Comparison of ENCODE assay signal across 8 cellular contexts in the genomic region with DNA sequence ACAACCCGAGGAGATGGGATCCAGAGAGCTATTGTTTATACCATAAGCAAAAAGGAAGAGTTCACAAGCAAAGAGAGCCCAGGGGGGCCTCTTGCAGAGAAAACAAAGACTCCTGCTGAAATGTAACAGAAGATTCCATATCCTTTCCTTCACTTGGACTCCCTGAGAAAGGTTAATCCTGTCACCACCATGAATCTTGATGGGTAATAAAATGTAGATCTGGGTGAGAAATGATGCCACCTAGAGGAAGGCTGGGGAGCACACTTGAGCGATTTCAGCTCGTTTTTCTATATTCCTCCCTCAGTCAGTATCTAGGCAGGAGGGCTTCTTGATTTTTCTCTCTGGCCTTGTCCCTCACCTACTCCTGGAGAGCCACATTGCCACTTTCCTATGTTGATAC. TPM values are rescaled to one million over a fixed set of nuclear protein-coding genes. Genes with fewer than 3 reads are reported as not detected.
DNase-seq lines count a peak whose midpoint lies in the region; ATAC-seq and TF ChIP-seq lines count a peak whose summit lies in the region.

No MANE protein-coding gene starts in this region.

- H3K79me2 ChIP-seq in DND-41 (ENCODE audit: insufficient read depth, low read length) (no peaks in the 10 kb centered on the region), SU-DHL-6 (ENCODE audit: insufficient read depth, low read length) (no peaks in the 10 kb centered on the region)

- H3K9me2 ChIP-seq in SU-DHL-6 (replicated peaks; ENCODE audit: insufficient read depth, low read length) = no peaks in the 10 kb centered on the region

- H4K20me1 ChIP-seq in DND-41 (ENCODE audit: insufficient read depth, low read length) = no peaks in the 10 kb centered on the region
- no peaks in the 10 kb centered on the region for H4K20me1 ChIP-seq in SU-DHL-6 (ENCODE audit: low read depth, low read length)

- H3K9me3 ChIP-seq in DND-41 (ENCODE audit: insufficient read depth, low read length, severe bottlenecking) (no peaks in the 10 kb centered on the region), SU-DHL-6 (ENCODE audit: insufficient read depth, low read length) (no peaks in the 10 kb centered on the region)
- no peaks in the 10 kb centered on the region for H3K9me3 ChIP-seq in effector memory CD4-positive, alpha-beta T cell (ENCODE audit: control insufficient read depth, low read length)

- H3K36me3 ChIP-seq in DND-41 (ENCODE audit: insufficient read depth, low read length) (no peaks in the 10 kb centered on the region), SU-DHL-6 (ENCODE audit: low read length) (no peaks in the 10 kb centered on the region)
- no peaks in the 10 kb centered on the region for H3K36me3 ChIP-seq in effector memory CD4-positive, alpha-beta T cell (ENCODE audit: control insufficient read depth, insufficient read depth, low read length)

- no peak overlapping the region for H3K9ac ChIP-seq in DND-41 (ENCODE audit: low read depth, low read length)
- H3K9ac ChIP-seq in SU-DHL-6 (ENCODE audit: low read length) = no peak overlapping the region

- H3K4me3 ChIP-seq in DND-41 (ENCODE audit: low read depth in 1 of 2, low read length in 2 of 2) (no peak overlapping the region), SU-DHL-6 (ENCODE audit: insufficient read depth, low read length, poor library complexity, severe bottlenecking) (no peak overlapping the region)
- H3K4me3 ChIP-seq in effector memory CD4-positive, alpha-beta T cell (ENCODE audit: insufficient read depth, low read depth, low read length, poor library complexity, severe bottlenecking) = no peak overlapping the region

- no peak overlapping the region for H2AFZ ChIP-seq in DND-41 (ENCODE audit: low read depth, low read length)
- no peak overlapping the region for H2AFZ ChIP-seq in SU-DHL-6 (ENCODE audit: low read depth, low read length, severe bottlenecking)

- POLR2A ChIA-PET in HEK293T (lab: Yijun Ruan, JAX) = interaction anchor here (1.5 to 1.9 kb wide), 2 partner anchors 97 to 256 kb away, joined by 3 to 4 read pairs; no protein-coding TSS in a partner anchor

- H3K27ac ChIP-seq in DND-41 (ENCODE audit: low read length) (no peak overlapping the region), SU-DHL-6 (ENCODE audit: low read depth, low read length) (no peak overlapping the region)
- no peak overlapping the region for H3K27ac ChIP-seq in effector memory CD4-positive, alpha-beta T cell (ENCODE audit: insufficient read depth, low read length, poor library complexity, severe bottlenecking)

- CTCF ChIA-PET in HEK293T (lab: Yijun Ruan, JAX) = interaction anchor here (0.6 to 5.5 kb wide), 23 partner anchors 8 to 1747 kb away, joined by 3 to 63 read pairs (median 3); a partner anchor contains a TSS

- H3K4me2 ChIP-seq in DND-41 (ENCODE audit: insufficient read depth, low read length) (no peak overlapping the region), SU-DHL-6 (ENCODE audit: low read depth, low read length, poor library complexity, severe bottlenecking) (no peak overlapping the region)

- H3K4me1 ChIP-seq in DND-41 (ENCODE audit: insufficient read depth, low read length) = no peaks in the 10 kb centered on the region
- no peaks in the 10 kb centered on the region for H3K4me1 ChIP-seq in effector memory CD4-positive, alpha-beta T cell (ENCODE audit: control insufficient read depth, insufficient read depth, low read length, poor library complexity, severe bottlenecking)

- H3K27me3 ChIP-seq in DND-41 (ENCODE audit: insufficient read depth, low read length, poor library complexity) (no peaks in the 10 kb centered on the region), SU-DHL-6 (ENCODE audit: low read length) (no peaks in the 10 kb centered on the region)
- no peaks in the 10 kb centered on the region for H3K27me3 ChIP-seq in effector memory CD4-positive, alpha-beta T cell (replicated peaks; ENCODE audit: control insufficient read depth, insufficient read depth, low read length, poor library complexity, severe bottlenecking)

- DNase-seq in DND-41 (no peak), HEK293T (ENCODE audit: extremely low spot score) (peak; percentile 66), left lobe of liver (ENCODE audit: low spot score) (no peak), NCI-H524 treated with DMSO at 0.1 percent for 48 hours (lab: John Stamatoyannopoulos, UW) (no peak)
- DNase-seq in effector memory CD4-positive, alpha-beta T cell = no peak

- ATAC-seq in DND-41 (ENCODE audit: insufficient read depth, low read depth) (0 out of 3 replicates have a peak, but pooled peaks have one; percentile 39), left lobe of liver (peak; percentile 68), GM21367 (IDR thresholded peaks at IDR 0.05; ENCODE audit: unreplicated experiment) (no peak), GM21390 (IDR thresholded peaks at IDR 0.05; ENCODE audit: unreplicated experiment) (no peak)

- TF ChIP-seq CTCF in DND-41 (IDR thresholded peaks at IDR 0.05; ENCODE audit: borderline replicate concordance, extremely low read depth, low read length, poor library complexity, severe bottlenecking) (peak; percentile 61), SU-DHL-6 (IDR thresholded peaks at IDR 0.05; ENCODE audit: insufficient read depth, low read length, poor library complexity, severe bottlenecking) (peak; percentile 21)

- no peaks in the 10 kb centered on the region for H3F3A ChIP-seq in SU-DHL-6 (ENCODE audit: insufficient read depth)

TF ChIP-seq in HEK293T, 16 proteins besides CTCF, POLR2A, EP300 and RAD21:
- TF ChIP-seq TARDBP (IDR thresholded peaks at IDR 0.05) = no peak
- TF ChIP-seq, protein P1, sequence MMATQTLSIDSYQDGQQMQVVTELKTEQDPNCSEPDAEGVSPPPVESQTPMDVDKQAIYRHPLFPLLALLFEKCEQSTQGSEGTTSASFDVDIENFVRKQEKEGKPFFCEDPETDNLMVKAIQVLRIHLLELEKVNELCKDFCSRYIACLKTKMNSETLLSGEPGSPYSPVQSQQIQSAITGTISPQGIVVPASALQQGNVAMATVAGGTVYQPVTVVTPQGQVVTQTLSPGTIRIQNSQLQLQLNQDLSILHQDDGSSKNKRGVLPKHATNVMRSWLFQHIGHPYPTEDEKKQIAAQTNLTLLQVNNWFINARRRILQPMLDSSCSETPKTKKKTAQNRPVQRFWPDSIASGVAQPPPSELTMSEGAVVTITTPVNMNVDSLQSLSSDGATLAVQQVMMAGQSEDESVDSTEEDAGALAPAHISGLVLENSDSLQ (IDR thresholded peaks at IDR 0.05) = peak; percentile 82
- no peak for TF ChIP-seq BHLHE40 (IDR thresholded peaks at IDR 0.05; ENCODE audit: borderline replicate concordance)
- TF ChIP-seq FOXA1 (IDR thresholded peaks at IDR 0.05) = no peak

RNA-seq across cellular contexts. Expression of a gene that starts 10.2 kb away (rescaled TPM):
- not detected for total RNA-seq in left lobe of liver

Comparison
In these comparisons a context has a peak if more than half of its experiments do, and no peak if none do; other contexts are left out.
1. ATAC-seq: peak in DND-41 (single experiment) and left lobe of liver (single experiment); none in GM21367 (single experiment) and GM21390 (single experiment).